Comparison of ENCODE assay signal across 21 cellular contexts in genomic region chr18:76977681-76978234, GRCh38.
DNase-seq lines count a peak whose midpoint lies in the region; ATAC-seq, FAIRE-seq and TF ChIP-seq lines count a peak whose summit lies in the region.
"Had no signal": no experiment of that assay in that cellular context is flagged by ENCODE, and none has a peak within 500 bp of the region (broad histone marks: within the 10 kb centered on the region; RNA-seq: fewer than 3 reads in every experiment).

No MANE protein-coding gene starts in this region.

- CTCF ChIA-PET in activated CD4-positive, alpha-beta memory T cell treated with anti-CD3 and anti-CD28 coated beads, Interleukin-2, amount 10 ng/mL, durations not matched to agents 7 days and 5 days (lab: Charles Lee), result interaction anchor here (0.9 to 1.2 kb wide), 2 partner anchors 11 to 22 kb away, joined by 3 read pairs; no protein-coding TSS in a partner anchor
- CTCF ChIA-PET in activated CD4-positive, alpha-beta memory T cell treated with anti-CD3 and anti-CD28 coated beads for 36 hours (lab: Charles Lee), result interaction anchor here (0.8 to 1.1 kb wide), 3 partner anchors 22 to 175 kb away, joined by 3 to 4 read pairs (median 4); no protein-coding TSS in a partner anchor
- CTCF ChIA-PET in activated B cell treated with CpG ODN at 0.5 μM for 24 hours (lab: Charles Lee), result interaction anchor here (0.5 to 1.3 kb wide), 4 partner anchors 12 to 55 kb away, joined by 3 to 5 read pairs (median 3); no protein-coding TSS in a partner anchor

- H3K27ac ChIP-seq in breast epithelium, result no peak overlapping the region
- no peak overlapping the region for H3K27ac ChIP-seq in kidney (ENCODE audit: low read depth in 2 of 2, low read length in 2 of 2)
- H3K27ac ChIP-seq: ascending aorta had no signal

- no peak overlapping the region for H3K27ac Mint-ChIP-seq in activated CD4-positive, alpha-beta memory T cell treated with anti-CD3 and anti-CD28 coated beads, Interleukin-2, amount 10 ng/mL, durations not matched to agents 7 days and 5 days
- no peak overlapping the region for H3K27ac Mint-ChIP-seq in activated CD4-positive, alpha-beta memory T cell treated with anti-CD3 and anti-CD28 coated beads for 36 hours
- peak overlapping the region; percentile 91 for H3K27ac Mint-ChIP-seq in activated B cell treated with CpG ODN at 0.5 μM for 24 hours
- H3K27ac Mint-ChIP-seq: CD4-positive, alpha-beta T cell; dendritic cell treated with granulocyte-macrophage colony-stimulating factor and Interleukin-4, amounts not matched to agents 40 ng/mL and 50 ng/mL, for 4 days had no signal

- H3K36me3 Mint-ChIP-seq in activated CD4-positive, alpha-beta memory T cell treated with anti-CD3 and anti-CD28 coated beads, Interleukin-2, amount 10 ng/mL, durations not matched to agents 7 days and 5 days (ENCODE audit: low read depth), result no peaks in the 10 kb centered on the region
- H3K36me3 Mint-ChIP-seq in activated CD4-positive, alpha-beta memory T cell treated with anti-CD3 and anti-CD28 coated beads for 36 hours, result peaks cover 2% of the 10 kb centered on the region
- H3K36me3 Mint-ChIP-seq in activated B cell treated with CpG ODN at 0.5 μM for 24 hours (ENCODE audit: low read depth), result peaks cover 2% of the 10 kb centered on the region

- TF ChIP-seq CTCF in activated B cell treated with CpG ODN at 0.5 μM for 24 hours (IDR thresholded peaks at IDR 0.05) (no peak), mucosa of descending colon (IDR thresholded peaks at IDR 0.05) (no peak), breast epithelium (IDR thresholded peaks at IDR 0.05) (no peak), kidney (IDR thresholded peaks at IDR 0.05; ENCODE audit: borderline replicate concordance, extremely low read depth, insufficient read depth) (no peak)

- FAIRE-seq in H54 (lab: Jason Lieb, UNC), result no peak
- no peak for FAIRE-seq in kidney (lab: Jason Lieb, UNC)
- FAIRE-seq: H1 had no signal

- H3K4me1 Mint-ChIP-seq in activated CD4-positive, alpha-beta memory T cell treated with anti-CD3 and anti-CD28 coated beads, Interleukin-2, amount 10 ng/mL, durations not matched to agents 7 days and 5 days, result no peaks in the 10 kb centered on the region
- no peaks in the 10 kb centered on the region for H3K4me1 Mint-ChIP-seq in activated CD4-positive, alpha-beta memory T cell treated with anti-CD3 and anti-CD28 coated beads for 36 hours (ENCODE audit: low read depth)
- peaks cover 63% of the 10 kb centered on the region for H3K4me1 Mint-ChIP-seq in activated B cell treated with CpG ODN at 0.5 μM for 24 hours

- H3K4me3 Mint-ChIP-seq in activated CD4-positive, alpha-beta memory T cell treated with anti-CD3 and anti-CD28 coated beads, Interleukin-2, amount 10 ng/mL, durations not matched to agents 7 days and 5 days, result no peak overlapping the region
- no peak overlapping the region for H3K4me3 Mint-ChIP-seq in activated CD4-positive, alpha-beta memory T cell treated with anti-CD3 and anti-CD28 coated beads for 36 hours
- no peak overlapping the region for H3K4me3 Mint-ChIP-seq in activated B cell treated with CpG ODN at 0.5 μM for 24 hours
- H3K4me3 Mint-ChIP-seq: CD4-positive, alpha-beta T cell; dendritic cell treated with granulocyte-macrophage colony-stimulating factor and Interleukin-4, amounts not matched to agents 40 ng/mL and 50 ng/mL, for 4 days had no signal

- intact Hi-C loops in activated CD4-positive, alpha-beta memory T cell treated with anti-CD3 and anti-CD28 coated beads for 36 hours (cut with micrococcal nuclease), result no loop called here
- intact Hi-C loops in activated B cell treated with CpG ODN at 0.5 μM for 24 hours (cut with micrococcal nuclease) (no loop called here), mucosa of descending colon (cut with DNase I, micrococcal nuclease) (no loop called here), breast epithelium (cut with DNase I; ENCODE audit: low total_unique reads) (no loop called here), kidney (cut with DNase I) (no loop called here)

- POLR2A ChIA-PET in activated CD4-positive, alpha-beta memory T cell treated with anti-CD3 and anti-CD28 coated beads, Interleukin-2, amount 10 ng/mL, durations not matched to agents 7 days and 5 days (lab: Charles Lee), result no interaction called here
- POLR2A ChIA-PET in activated CD4-positive, alpha-beta memory T cell treated with anti-CD3 and anti-CD28 coated beads for 36 hours (lab: Charles Lee), result no interaction called here
- POLR2A ChIA-PET in activated B cell treated with CpG ODN at 0.5 μM for 24 hours (lab: Charles Lee), result interaction anchor here (7.7 kb wide), 1 partner anchor 14 kb away, joined by 104 read pairs; no protein-coding TSS in a partner anchor

- no peak overlapping the region for H3K9ac ChIP-seq in kidney (ENCODE audit: low read length in 2 of 2)

- TF ChIP-seq POLR2A in H54 (IDR thresholded peaks at IDR 0.05; ENCODE audit: low read depth, low read length), result no peak
- TF ChIP-seq POLR2A in breast epithelium (IDR thresholded peaks at IDR 0.05), result no peak

- no peaks in the 10 kb centered on the region for H3K27me3 Mint-ChIP-seq in activated CD4-positive, alpha-beta memory T cell treated with anti-CD3 and anti-CD28 coated beads, Interleukin-2, amount 10 ng/mL, durations not matched to agents 7 days and 5 days
- H3K27me3 Mint-ChIP-seq in activated CD4-positive, alpha-beta memory T cell treated with anti-CD3 and anti-CD28 coated beads for 36 hours, result no peaks in the 10 kb centered on the region
- H3K27me3 Mint-ChIP-seq in activated B cell treated with CpG ODN at 0.5 μM for 24 hours, result no peaks in the 10 kb centered on the region
- H3K27me3 Mint-ChIP-seq: CD4-positive, alpha-beta T cell; dendritic cell treated with granulocyte-macrophage colony-stimulating factor and Interleukin-4, amounts not matched to agents 40 ng/mL and 50 ng/mL, for 4 days had no signal

- no peaks in the 10 kb centered on the region for H3K36me3 ChIP-seq in mucosa of descending colon (ENCODE audit: low read depth)
- H3K36me3 ChIP-seq in breast epithelium, result no peaks in the 10 kb centered on the region
- H3K36me3 ChIP-seq in kidney (ENCODE audit: control insufficient read depth in 1 of 2, insufficient read depth in 2 of 2, low read length in 2 of 2), result no peaks in the 10 kb centered on the region
- H3K36me3 ChIP-seq: gastrocnemius medialis had no signal

- H3K9me3 Mint-ChIP-seq in activated CD4-positive, alpha-beta memory T cell treated with anti-CD3 and anti-CD28 coated beads, Interleukin-2, amount 10 ng/mL, durations not matched to agents 7 days and 5 days, result no peaks in the 10 kb centered on the region
- no peaks in the 10 kb centered on the region for H3K9me3 Mint-ChIP-seq in activated CD4-positive, alpha-beta memory T cell treated with anti-CD3 and anti-CD28 coated beads for 36 hours
- H3K9me3 Mint-ChIP-seq in activated B cell treated with CpG ODN at 0.5 μM for 24 hours, result no peaks in the 10 kb centered on the region
- H3K9me3 Mint-ChIP-seq: CD4-positive, alpha-beta T cell; dendritic cell treated with granulocyte-macrophage colony-stimulating factor and Interleukin-4, amounts not matched to agents 40 ng/mL and 50 ng/mL, for 4 days had no signal

- ATAC-seq in activated B cell treated with CpG ODN at 0.5 μM for 24 hours (ENCODE audit: low read depth) (no peak), mucosa of descending colon (peak; percentile 4)

- no peaks in the 10 kb centered on the region for H3K27me3 ChIP-seq in breast epithelium
- H3K27me3 ChIP-seq: ascending aorta, gastrocnemius medialis had no signal

- H3K9me3 ChIP-seq in mucosa of descending colon, result no peaks in the 10 kb centered on the region
- no peaks in the 10 kb centered on the region for H3K9me3 ChIP-seq in breast epithelium
- H3K9me3 ChIP-seq in kidney (ENCODE audit: control insufficient read depth in 1 of 2, low read length in 2 of 2), result no peaks in the 10 kb centered on the region
- H3K9me3 ChIP-seq: ascending aorta, gastrocnemius medialis had no signal

- H3K4me1 ChIP-seq in mucosa of descending colon (ENCODE audit: low read depth) (peaks cover 28% of the 10 kb centered on the region), breast epithelium (no peaks in the 10 kb centered on the region), kidney (ENCODE audit: control insufficient read depth in 1 of 2, insufficient read depth in 1 of 2, low read depth in 1 of 2, low read length in 2 of 2) (peaks cover 4 to 5% of the 10 kb centered on the region in 2 donors)
- H3K4me1 ChIP-seq: ascending aorta had no signal

- DNase-seq in activated CD4-positive, alpha-beta memory T cell treated with anti-CD3 and anti-CD28 coated beads, Interleukin-2, amount 10 ng/mL, durations not matched to agents 7 days and 5 days, result peak; percentile 9
- DNase-seq in activated CD4-positive, alpha-beta memory T cell treated with anti-CD3 and anti-CD28 coated beads for 36 hours, result no peak
- DNase-seq in activated B cell treated with CpG ODN at 0.5 μM for 24 hours (no peak), mucosa of descending colon (no peak), ureter (ENCODE audit: low spot score) (peak; percentile 23), H54 (ENCODE audit: insufficient read length, low spot score) (no peak), breast epithelium (ENCODE audit: low spot score in 2 of 2) (no peak), kidney (no peak)
- DNase-seq: ACHN; activated CD4-positive, alpha-beta T cell treated with anti-CD3 and anti-CD28 coated beads for 4 hours; activated naive CD4-positive, alpha-beta T cell treated with Interleukin-2 at 50 U/mL for 16 hours; CD4-positive, alpha-beta T cell; erythroblast; left ventricle myocardium superior; SIG-M5; trophoblast cell had no signal

- H3K4me3 ChIP-seq in mucosa of descending colon (no peak overlapping the region), breast epithelium (no peak overlapping the region), kidney (ENCODE audit: low read length in 2 of 2) (peak overlapping the region in 1 of 2 donors; percentile 3)
- H3K4me3 ChIP-seq: ascending aorta, gastrocnemius medialis, smooth muscle cell had no signal

Comparison
In these comparisons a context has a peak if more than half of its experiments do, and no peak if none do; other contexts are left out.
1. DNase-seq: peak in activated CD4-positive, alpha-beta memory T cell treated with anti-CD3 and anti-CD28 coated beads, Interleukin-2, amount 10 ng/mL, durations not matched to agents 7 days and 5 days (single experiment) and ureter (single experiment); none in activated CD4-positive, alpha-beta memory T cell treated with anti-CD3 and anti-CD28 coated beads for 36 hours (single experiment), activated B cell treated with CpG ODN at 0.5 μM for 24 hours (single experiment), mucosa of descending colon (0 of 3), H54 (single experiment), breast epithelium (0 of 2) and kidney (single experiment).